Comparison of ENCODE assay signal across 1 cellular context in the genomic region with DNA sequence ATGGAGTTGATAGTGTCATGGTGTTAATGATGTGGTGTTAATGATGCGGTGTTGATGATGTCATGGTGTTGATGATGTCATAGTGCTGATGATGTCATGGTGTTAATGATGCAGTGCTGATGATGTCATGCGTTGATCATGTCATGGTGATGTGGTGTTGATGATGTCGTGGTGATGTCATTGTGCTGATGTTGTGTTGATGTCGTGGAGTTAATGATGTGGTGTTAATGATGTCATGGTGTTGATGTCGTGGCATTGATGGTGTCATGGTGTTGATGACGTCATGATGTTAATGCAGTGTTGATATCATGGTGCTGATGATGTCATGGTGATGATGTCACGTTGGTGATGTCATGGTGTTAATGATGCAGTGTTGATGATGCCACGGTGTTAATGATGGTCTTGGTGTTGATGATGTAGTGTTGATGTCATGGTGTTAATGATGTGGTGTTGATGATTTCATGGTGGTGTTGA.
TF ChIP-seq lines count a peak whose summit lies in the region.

No MANE protein-coding gene starts in this region.

TF ChIP-seq in HEK293, 187 proteins besides CTCF, POLR2A, EP300 and RAD21 (continued from another document):
- TF ChIP-seq, protein P1, sequence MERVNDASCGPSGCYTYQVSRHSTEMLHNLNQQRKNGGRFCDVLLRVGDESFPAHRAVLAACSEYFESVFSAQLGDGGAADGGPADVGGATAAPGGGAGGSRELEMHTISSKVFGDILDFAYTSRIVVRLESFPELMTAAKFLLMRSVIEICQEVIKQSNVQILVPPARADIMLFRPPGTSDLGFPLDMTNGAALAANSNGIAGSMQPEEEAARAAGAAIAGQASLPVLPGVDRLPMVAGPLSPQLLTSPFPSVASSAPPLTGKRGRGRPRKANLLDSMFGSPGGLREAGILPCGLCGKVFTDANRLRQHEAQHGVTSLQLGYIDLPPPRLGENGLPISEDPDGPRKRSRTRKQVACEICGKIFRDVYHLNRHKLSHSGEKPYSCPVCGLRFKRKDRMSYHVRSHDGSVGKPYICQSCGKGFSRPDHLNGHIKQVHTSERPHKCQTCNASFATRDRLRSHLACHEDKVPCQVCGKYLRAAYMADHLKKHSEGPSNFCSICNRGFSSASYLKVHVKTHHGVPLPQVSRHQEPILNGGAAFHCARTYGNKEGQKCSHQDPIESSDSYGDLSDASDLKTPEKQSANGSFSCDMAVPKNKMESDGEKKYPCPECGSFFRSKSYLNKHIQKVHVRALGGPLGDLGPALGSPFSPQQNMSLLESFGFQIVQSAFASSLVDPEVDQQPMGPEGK (tag by site-specific recombination; IDR thresholded peaks at IDR 0.05), result no peak
- TF ChIP-seq ZNF19 (tag by site-specific recombination; IDR thresholded peaks at IDR 0.05; ENCODE audit: low read depth) (no peak; the same call in 1 of the 2 replicates), ZNF792 (tag by site-specific recombination; IDR thresholded peaks at IDR 0.05) (peak; percentile 93), ZNF660 (tag by site-specific recombination; IDR thresholded peaks at IDR 0.05) (no peak)
